ENCODE assay signal across 7 cellular contexts in genomic region chr5:139517683-139518564, GRCh38. TPM values are rescaled to one million over a fixed set of nuclear protein-coding genes. Genes with fewer than 3 reads are reported as not detected.
DNase-seq lines count a peak whose midpoint lies in the region; ATAC-seq, FAIRE-seq and TF ChIP-seq lines count a peak whose summit lies in the region.

No MANE protein-coding gene starts in this region.

- peak overlapping the region; percentile 26 to 56 (median 54) for H3K4me3 ChIP-seq in sigmoid colon

- TF ChIP-seq POLR2A in GM12892 (IDR thresholded peaks at IDR 0.05; ENCODE audit: low read depth, low read length) (peak; percentile 88), sigmoid colon (IDR thresholded peaks at IDR 0.05) (no peak)

- H3K36me3 ChIP-seq in sigmoid colon = no peaks in the 10 kb centered on the region

- WGBS in sigmoid colon, 2 donors = 3 to 6% methylated on average over 56 of the region's 56 CpGs

- H3K9me3 ChIP-seq in sigmoid colon = no peaks in the 10 kb centered on the region

- TF ChIP-seq EP300 in sigmoid colon (IDR thresholded peaks at IDR 0.05) = peak in 1 of 4 donors; percentile 48

- peaks cover 0 to 4% (median 3%) of the 10 kb centered on the region in 4 donors for H3K4me1 ChIP-seq in sigmoid colon

- peak; percentile 88 to 98 (median 94) for TF ChIP-seq CTCF in sigmoid colon (IDR thresholded peaks at IDR 0.05)

- ATAC-seq in HG02678 (IDR thresholded peaks at IDR 0.05; ENCODE audit: unreplicated experiment) = peak; percentile 89

- FAIRE-seq in GM12892 (lab: Jason Lieb, UNC) = peak; percentile 88

- DNase-seq in GM12892 (ENCODE audit: insufficient read length) (peak; percentile 94), NCI-H1436 (lab: John Stamatoyannopoulos, UW) (peak; percentile 82), T-helper 22 cell (ENCODE audit: low read depth) (peak; percentile 66), astrocyte of the hippocampus (ENCODE audit: low read depth, low spot score) (peak; percentile 97), iPS DF 19.7 (ENCODE audit: low read depth, low spot score) (peak; percentile 77), sigmoid colon (peak; percentile 95)

- no peaks in the 10 kb centered on the region for H3K27me3 ChIP-seq in sigmoid colon

- peak overlapping the region; percentile 72 to 81 (median 79) for H3K27ac ChIP-seq in sigmoid colon

- intact Hi-C loops in sigmoid colon (cut with DNase I) = loop anchor here (1.0 to 5.0 kb wide), 3 partner anchors 44 to 96 kb away; partner anchors contain the start of gene DNAJC18

RNA-seq across cellular contexts. Expression of gene STING1, which starts 35.4 kb away (rescaled TPM):
- 2.9 TPM for polyA plus RNA-seq in GM12892 (2012; ENCODE audit: missing spikeins)
- total RNA-seq in sigmoid colon = 10 to 100 TPM; 14.6 to 53.8 (median 22.7) TPM
- 10 to 100 TPM in 1 of 3 donors, 1 to 10 TPM in 2; 5.5 to 63.5 (median 8.4) TPM for polyA plus RNA-seq in sigmoid colon

RNA-seq across cellular contexts. Expression of gene UBE2D2, which starts 43.2 kb away (rescaled TPM):
- polyA plus RNA-seq in GM12892 (2012; ENCODE audit: missing spikeins) = 163 TPM
- total RNA-seq in sigmoid colon = 10 to 100 TPM; 61.5 to 93.0 (median 69.7) TPM
- polyA plus RNA-seq in sigmoid colon = 100 to 1,000 TPM; 113 to 177 (median 146) TPM

RNA-seq across cellular contexts. Expression of gene SMIM33, which starts 47.1 kb away (rescaled TPM):
- polyA plus RNA-seq in GM12892 (2012; ENCODE audit: missing spikeins) = not detected
- total RNA-seq in sigmoid colon = not detected
- polyA plus RNA-seq in sigmoid colon = 1 to 10 TPM; 4.7 to 5.1 (median 4.8) TPM

RNA-seq across cellular contexts. Expression of gene ECSCR, which starts 55.4 kb away (rescaled TPM):
- polyA plus RNA-seq in GM12892 (2012; ENCODE audit: missing spikeins) = not detected
- 10 to 100 TPM in 3 of 4 donors, 1 to 10 TPM in 1; 6.1 to 16.6 (median 15.6) TPM for total RNA-seq in sigmoid colon
- polyA plus RNA-seq in sigmoid colon = 10 to 100 TPM in 2 of 3 donors, 1 to 10 TPM in 1; 2.5 to 13.7 (median 11.4) TPM

Comparison
In these comparisons a context has a peak if more than half of its experiments do, and no peak if none do; other contexts are left out.
1. Peak in every context shown above with its lines: DNase-seq, ATAC-seq, H3K4me3 ChIP-seq and H3K27ac ChIP-seq.